In genomic region chrX:102745513-102746133, GRCh38 we compare ENCODE assay signal across 8 cellular contexts. TPM values are rescaled to one million over a fixed set of nuclear protein-coding genes. Genes with fewer than 3 reads are reported as not detected.
DNase-seq lines count a peak whose midpoint lies in the region; ATAC-seq and TF ChIP-seq lines count a peak whose summit lies in the region.

No MANE protein-coding gene starts in this region.

- H3K4me3 ChIP-seq in AG04450 (ENCODE audit: low read depth, low read length) (peak overlapping the region; percentile 64), ectodermal cell (ENCODE audit: insufficient read depth, low read depth, low read length) (peak overlapping the region; percentile 62)

- 2 to 4% methylated on average over 21 to 37 of the region's 37 CpGs for WGBS in ectodermal cell, 2 experiments

- no peak overlapping the region for H3K27ac ChIP-seq in AG04450 (ENCODE audit: low read depth, low read length)
- no peak overlapping the region for H3K27ac ChIP-seq in ectodermal cell (ENCODE audit: insufficient read depth, low read depth, low read length, poor library complexity, severe bottlenecking)

- H3K4me3 Mint-ChIP-seq in IgD-negative memory B cell, result peak overlapping the region in 3 of 4 donors; percentile 85 to 91 (median 90)
- H3K4me3 Mint-ChIP-seq in natural killer cell, result peak overlapping the region; percentile 88

- H3K4me1 Mint-ChIP-seq in IgD-negative memory B cell (peaks cover 0 to 1% (median under 1%) of the 10 kb centered on the region in 3 donors), natural killer cell (no peaks in the 10 kb centered on the region)

- POLR2A ChIA-PET in AG04450 (lab: Yijun Ruan, JAX), result no interaction called here

- H3K27ac Mint-ChIP-seq in IgD-negative memory B cell, result no peak overlapping the region
- H3K27ac Mint-ChIP-seq in natural killer cell, result peak overlapping the region in 1 of 2 donors; percentile 77

- no peaks in the 10 kb centered on the region for H3K36me3 Mint-ChIP-seq in IgD-negative memory B cell
- H3K36me3 Mint-ChIP-seq in natural killer cell, result no peaks in the 10 kb centered on the region

- H3K27me3 Mint-ChIP-seq in IgD-negative memory B cell, result peaks cover 3% of the 10 kb centered on the region
- H3K27me3 Mint-ChIP-seq in natural killer cell (ENCODE audit: low read depth in 2 of 2), result no peaks in the 10 kb centered on the region

- no peaks in the 10 kb centered on the region for H3K4me1 ChIP-seq in ectodermal cell (ENCODE audit: control insufficient read depth, insufficient read depth, low read length)

- no peaks in the 10 kb centered on the region for H3K36me3 ChIP-seq in ectodermal cell (ENCODE audit: control insufficient read depth, insufficient read depth, low read length)

- H3K9me3 Mint-ChIP-seq in IgD-negative memory B cell (peaks cover 0 to 2% (median 0%) of the 10 kb centered on the region in 3 donors), natural killer cell (no peaks in the 10 kb centered on the region)

- no peaks in the 10 kb centered on the region for H3K9me3 ChIP-seq in AG04450 (ENCODE audit: control insufficient read depth, insufficient read depth, low read length)
- H3K9me3 ChIP-seq in ectodermal cell (ENCODE audit: control insufficient read depth, low read length), result no peaks in the 10 kb centered on the region

- no peak for DNase-seq in AG04450 (ENCODE audit: low read depth, low spot score)
- DNase-seq in natural killer cell, result no peak
- DNase-seq in medulla oblongata (ENCODE audit: extremely low spot score), result no peak
- no peak for DNase-seq in NCI-H2196 (lab: John Stamatoyannopoulos, UW; ENCODE audit: unreplicated experiment)
- no peak for DNase-seq in NCI-H2081 treated with DMSO at 0.1 percent for 48 hours (lab: John Stamatoyannopoulos, UW)

- H3K27me3 ChIP-seq in AG04450 (ENCODE audit: control insufficient read depth, insufficient read depth, low read length) (no peaks in the 10 kb centered on the region), ectodermal cell (ENCODE audit: control insufficient read depth, insufficient read depth, low read length, poor library complexity, severe bottlenecking) (no peaks in the 10 kb centered on the region)

- ATAC-seq in natural killer cell (peak; percentile 27 to 54 (median 50)), GM19397 (IDR thresholded peaks at IDR 0.05; ENCODE audit: unreplicated experiment) (no peak)

- CTCF ChIA-PET in AG04450 (lab: Charles Lee), result interaction anchor here (0.5 kb wide), 1 partner anchor 468 kb away, joined by 3 read pairs; no protein-coding TSS in a partner anchor

- intact Hi-C loops in natural killer cell (cut with micrococcal nuclease), result no loop called here

- TF ChIP-seq CTCF in AG04450 (IDR thresholded peaks at IDR 0.05; ENCODE audit: low read depth, low read length), result no peak
- no peak for TF ChIP-seq CTCF in natural killer cell (IDR thresholded peaks at IDR 0.05)

RNA-seq across cellular contexts. Expression of gene GPRASP3, which starts 25.1 kb away (rescaled TPM):
- polyA plus RNA-seq in AG04450 (2011; rRNA removed) (5.3 and 6.9 TPM in 2 replicates), IgD-negative memory B cell (0.68 TPM)
- polyA minus RNA-seq in AG04450 (2011; rRNA and poly(A)+ RNA removed), result 8.1 and 12.5 TPM in 2 replicates
- 20.3 TPM for polyA plus RNA-seq in ectodermal cell (2013, experiment 1 of 4)
- 23.2 TPM for polyA plus RNA-seq in ectodermal cell (2013, experiment 2 of 4)
- 15.6 TPM for polyA plus RNA-seq in ectodermal cell (2013, experiment 3 of 4)
- polyA plus RNA-seq in ectodermal cell (2013, experiment 4 of 4), result 16.0 TPM
- total RNA-seq in natural killer cell, result 1 to 10 TPM; 2.1 to 2.9 (median 2.6) TPM

RNA-seq across cellular contexts. Expression of gene GPRASP2, which starts 33.4 kb away (rescaled TPM):
- polyA plus RNA-seq in AG04450 (2011; rRNA removed), result 12.0 and 15.7 TPM in 2 replicates
- polyA minus RNA-seq in AG04450 (2011; rRNA and poly(A)+ RNA removed), result 15.4 and 17.2 TPM in 2 replicates
- 0.74 TPM for polyA plus RNA-seq in IgD-negative memory B cell
- polyA plus RNA-seq in ectodermal cell (2013, experiment 1 of 4), result 22.9 TPM
- 24.7 TPM for polyA plus RNA-seq in ectodermal cell (2013, experiment 2 of 4)
- polyA plus RNA-seq in ectodermal cell (2013, experiment 3 of 4), result 19.5 TPM
- 24.1 TPM for polyA plus RNA-seq in ectodermal cell (2013, experiment 4 of 4)
- total RNA-seq in natural killer cell, result under 1 TPM; 0.43 to 0.70 (median 0.68) TPM
